2 cellular contexts compared by ENCODE assay signal in the genomic region with DNA sequence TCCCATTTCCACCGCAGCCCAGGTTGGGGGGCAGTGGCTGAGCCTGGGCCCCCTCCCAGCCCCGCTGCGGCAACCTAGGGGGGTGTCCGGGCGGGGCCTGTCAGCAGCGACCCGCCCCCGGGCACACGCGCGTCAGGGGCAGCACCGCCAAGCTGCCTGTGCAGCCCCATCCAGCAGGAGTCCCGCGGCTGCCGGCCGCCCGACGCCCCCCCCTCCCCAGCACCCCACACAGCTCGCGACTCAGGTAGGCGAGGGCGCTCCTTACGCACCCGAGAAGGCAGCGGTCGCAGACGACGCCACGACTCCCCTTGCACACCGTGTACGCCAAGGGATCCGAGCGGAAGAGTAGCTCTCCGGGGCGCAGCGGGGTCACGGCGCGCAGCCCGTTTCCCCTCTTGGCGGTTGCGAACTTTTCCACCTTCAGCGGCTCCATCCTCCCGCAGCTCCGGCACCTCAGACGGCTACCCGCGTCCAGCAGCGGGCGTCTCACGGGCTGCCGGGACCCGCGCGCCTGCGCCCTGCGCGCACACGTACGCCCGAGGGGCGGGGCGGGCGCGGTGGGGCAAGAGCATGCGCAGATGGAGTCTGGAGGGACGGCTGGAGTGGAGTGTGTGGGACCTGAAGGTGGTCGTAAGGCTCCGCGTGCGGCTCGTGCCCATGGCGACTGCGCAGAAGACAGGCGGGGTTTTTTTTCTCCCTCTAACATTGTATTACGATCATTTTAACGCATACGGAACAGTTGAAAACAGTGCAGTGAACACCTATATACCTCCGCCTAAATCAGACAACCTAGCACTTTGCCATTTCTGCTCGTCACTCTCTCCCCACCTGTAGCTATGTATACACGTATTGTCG.
TF ChIP-seq lines count a peak whose summit lies in the region.

A gene (minus strand): TSS at position 495 of the 855 bp plus-strand sequence.

TF ChIP-seq in HEK293, 187 proteins besides CTCF, POLR2A, EP300 and RAD21 (continued from another document):
- TF ChIP-seq, protein P1, sequence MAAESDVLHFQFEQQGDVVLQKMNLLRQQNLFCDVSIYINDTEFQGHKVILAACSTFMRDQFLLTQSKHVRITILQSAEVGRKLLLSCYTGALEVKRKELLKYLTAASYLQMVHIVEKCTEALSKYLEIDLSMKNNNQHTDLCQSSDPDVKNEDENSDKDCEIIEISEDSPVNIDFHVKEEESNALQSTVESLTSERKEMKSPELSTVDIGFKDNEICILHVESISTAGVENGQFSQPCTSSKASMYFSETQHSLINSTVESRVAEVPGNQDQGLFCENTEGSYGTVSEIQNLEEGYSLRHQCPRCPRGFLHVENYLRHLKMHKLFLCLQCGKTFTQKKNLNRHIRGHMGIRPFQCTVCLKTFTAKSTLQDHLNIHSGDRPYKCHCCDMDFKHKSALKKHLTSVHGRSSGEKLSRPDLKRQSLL (tag by site-specific recombination; IDR thresholded peaks at IDR 0.05), result peak; percentile 61; the same call in 1 of the 2 replicates
- TF ChIP-seq ZBTB20 (tag by site-specific recombination; IDR thresholded peaks at IDR 0.05) (no peak), ZNF785 (tag by site-specific recombination; IDR thresholded peaks at IDR 0.05) (no peak), ZNF175 (tag by site-specific recombination; IDR thresholded peaks at IDR 0.05) (no peak), SCRT2 (tag by site-specific recombination; IDR thresholded peaks at IDR 0.05) (peak; percentile 92), ZBTB8A (tag by site-specific recombination; IDR thresholded peaks at IDR 0.05) (peak; percentile 95), GLIS2 (tag by site-specific recombination; IDR thresholded peaks at IDR 0.05) (peak; percentile 51; the same call in 1 of the 2 replicates), ZNF138 (tag by site-specific recombination; IDR thresholded peaks at IDR 0.05; ENCODE audit: borderline replicate concordance) (no peak), ZNF292 (tag by site-specific recombination; IDR thresholded peaks at IDR 0.05; ENCODE audit: borderline replicate concordance, low read depth) (no peak), GLI4 (tag by site-specific recombination; IDR thresholded peaks at IDR 0.05) (no peak), ZNF623 (tag by site-specific recombination; IDR thresholded peaks at IDR 0.05) (no peak), ZNF658 (tag by site-specific recombination; IDR thresholded peaks at IDR 0.05) (no peak), SP2 (tag by site-specific recombination; IDR thresholded peaks at IDR 0.05) (peak; percentile 17), ZNF341 (tag by site-specific recombination; IDR thresholded peaks at IDR 0.05; ENCODE audit: low read depth) (peak; percentile 36; the same call in 1 of the 2 replicates), ZNF184 (tag by site-specific recombination; IDR thresholded peaks at IDR 0.05) (no peak), ZNF335 (tag by site-specific recombination; conservative IDR thresholded peaks at IDR 0.05) (peak; percentile 80)
- TF ChIP-seq, protein P2, sequence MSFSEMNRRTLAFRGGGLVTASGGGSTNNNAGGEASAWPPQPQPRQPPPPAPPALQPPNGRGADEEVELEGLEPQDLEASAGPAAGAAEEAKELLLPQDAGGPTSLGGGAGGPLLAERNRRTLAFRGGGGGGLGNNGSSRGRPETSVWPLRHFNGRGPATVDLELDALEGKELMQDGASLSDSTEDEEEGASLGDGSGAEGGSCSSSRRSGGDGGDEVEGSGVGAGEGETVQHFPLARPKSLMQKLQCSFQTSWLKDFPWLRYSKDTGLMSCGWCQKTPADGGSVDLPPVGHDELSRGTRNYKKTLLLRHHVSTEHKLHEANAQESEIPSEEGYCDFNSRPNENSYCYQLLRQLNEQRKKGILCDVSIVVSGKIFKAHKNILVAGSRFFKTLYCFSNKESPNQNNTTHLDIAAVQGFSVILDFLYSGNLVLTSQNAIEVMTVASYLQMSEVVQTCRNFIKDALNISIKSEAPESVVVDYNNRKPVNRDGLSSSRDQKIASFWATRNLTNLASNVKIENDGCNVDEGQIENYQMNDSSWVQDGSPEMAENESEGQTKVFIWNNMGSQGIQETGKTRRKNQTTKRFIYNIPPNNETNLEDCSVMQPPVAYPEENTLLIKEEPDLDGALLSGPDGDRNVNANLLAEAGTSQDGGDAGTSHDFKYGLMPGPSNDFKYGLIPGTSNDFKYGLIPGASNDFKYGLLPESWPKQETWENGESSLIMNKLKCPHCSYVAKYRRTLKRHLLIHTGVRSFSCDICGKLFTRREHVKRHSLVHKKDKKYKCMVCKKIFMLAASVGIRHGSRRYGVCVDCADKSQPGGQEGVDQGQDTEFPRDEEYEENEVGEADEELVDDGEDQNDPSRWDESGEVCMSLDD (tag by site-specific recombination; IDR thresholded peaks at IDR 0.05), result no peak
- TF ChIP-seq, protein P3, sequence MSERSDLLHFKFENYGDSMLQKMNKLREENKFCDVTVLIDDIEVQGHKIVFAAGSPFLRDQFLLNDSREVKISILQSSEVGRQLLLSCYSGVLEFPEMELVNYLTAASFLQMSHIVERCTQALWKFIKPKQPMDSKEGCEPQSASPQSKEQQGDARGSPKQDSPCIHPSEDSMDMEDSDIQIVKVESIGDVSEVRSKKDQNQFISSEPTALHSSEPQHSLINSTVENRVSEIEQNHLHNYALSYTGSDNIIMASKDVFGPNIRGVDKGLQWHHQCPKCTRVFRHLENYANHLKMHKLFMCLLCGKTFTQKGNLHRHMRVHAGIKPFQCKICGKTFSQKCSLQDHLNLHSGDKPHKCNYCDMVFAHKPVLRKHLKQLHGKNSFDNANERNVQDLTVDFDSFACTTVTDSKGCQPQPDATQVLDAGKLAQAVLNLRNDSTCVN (tag by site-specific recombination; optimal IDR thresholded peaks at IDR 0.05), result peak; percentile 76

TF ChIP-seq in SK-N-SH, 30 proteins besides CTCF, POLR2A, EP300 and RAD21 (continued from another document):
- TF ChIP-seq, protein P4, sequence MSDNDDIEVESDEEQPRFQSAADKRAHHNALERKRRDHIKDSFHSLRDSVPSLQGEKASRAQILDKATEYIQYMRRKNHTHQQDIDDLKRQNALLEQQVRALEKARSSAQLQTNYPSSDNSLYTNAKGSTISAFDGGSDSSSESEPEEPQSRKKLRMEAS (IDR thresholded peaks at IDR 0.05; ENCODE audit: low read depth), result peak; percentile 65
- TF ChIP-seq ELF1 (IDR thresholded peaks at IDR 0.05), result no peak
- TF ChIP-seq NRF1 (IDR thresholded peaks at IDR 0.05; ENCODE audit: low read depth, low read length), result peak; percentile 92
- no peak for TF ChIP-seq NFIC (IDR thresholded peaks at IDR 0.05; ENCODE audit: borderline replicate concordance)
- TF ChIP-seq, protein P5, sequence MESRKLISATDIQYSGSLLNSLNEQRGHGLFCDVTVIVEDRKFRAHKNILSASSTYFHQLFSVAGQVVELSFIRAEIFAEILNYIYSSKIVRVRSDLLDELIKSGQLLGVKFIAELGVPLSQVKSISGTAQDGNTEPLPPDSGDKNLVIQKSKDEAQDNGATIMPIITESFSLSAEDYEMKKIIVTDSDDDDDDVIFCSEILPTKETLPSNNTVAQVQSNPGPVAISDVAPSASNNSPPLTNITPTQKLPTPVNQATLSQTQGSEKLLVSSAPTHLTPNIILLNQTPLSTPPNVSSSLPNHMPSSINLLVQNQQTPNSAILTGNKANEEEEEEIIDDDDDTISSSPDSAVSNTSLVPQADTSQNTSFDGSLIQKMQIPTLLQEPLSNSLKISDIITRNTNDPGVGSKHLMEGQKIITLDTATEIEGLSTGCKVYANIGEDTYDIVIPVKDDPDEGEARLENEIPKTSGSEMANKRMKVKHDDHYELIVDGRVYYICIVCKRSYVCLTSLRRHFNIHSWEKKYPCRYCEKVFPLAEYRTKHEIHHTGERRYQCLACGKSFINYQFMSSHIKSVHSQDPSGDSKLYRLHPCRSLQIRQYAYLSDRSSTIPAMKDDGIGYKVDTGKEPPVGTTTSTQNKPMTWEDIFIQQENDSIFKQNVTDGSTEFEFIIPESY (IDR thresholded peaks at IDR 0.05; ENCODE audit: borderline replicate concordance, low read depth), result no peak
- no peak for TF ChIP-seq GATA2 (CRISPR knock-in tag; IDR thresholded peaks at IDR 0.05)
- peak; percentile 65 for TF ChIP-seq POLR2AphosphoS5 (IDR thresholded peaks at IDR 0.05; ENCODE audit: low read depth, low read length)
- TF ChIP-seq, protein P6, sequence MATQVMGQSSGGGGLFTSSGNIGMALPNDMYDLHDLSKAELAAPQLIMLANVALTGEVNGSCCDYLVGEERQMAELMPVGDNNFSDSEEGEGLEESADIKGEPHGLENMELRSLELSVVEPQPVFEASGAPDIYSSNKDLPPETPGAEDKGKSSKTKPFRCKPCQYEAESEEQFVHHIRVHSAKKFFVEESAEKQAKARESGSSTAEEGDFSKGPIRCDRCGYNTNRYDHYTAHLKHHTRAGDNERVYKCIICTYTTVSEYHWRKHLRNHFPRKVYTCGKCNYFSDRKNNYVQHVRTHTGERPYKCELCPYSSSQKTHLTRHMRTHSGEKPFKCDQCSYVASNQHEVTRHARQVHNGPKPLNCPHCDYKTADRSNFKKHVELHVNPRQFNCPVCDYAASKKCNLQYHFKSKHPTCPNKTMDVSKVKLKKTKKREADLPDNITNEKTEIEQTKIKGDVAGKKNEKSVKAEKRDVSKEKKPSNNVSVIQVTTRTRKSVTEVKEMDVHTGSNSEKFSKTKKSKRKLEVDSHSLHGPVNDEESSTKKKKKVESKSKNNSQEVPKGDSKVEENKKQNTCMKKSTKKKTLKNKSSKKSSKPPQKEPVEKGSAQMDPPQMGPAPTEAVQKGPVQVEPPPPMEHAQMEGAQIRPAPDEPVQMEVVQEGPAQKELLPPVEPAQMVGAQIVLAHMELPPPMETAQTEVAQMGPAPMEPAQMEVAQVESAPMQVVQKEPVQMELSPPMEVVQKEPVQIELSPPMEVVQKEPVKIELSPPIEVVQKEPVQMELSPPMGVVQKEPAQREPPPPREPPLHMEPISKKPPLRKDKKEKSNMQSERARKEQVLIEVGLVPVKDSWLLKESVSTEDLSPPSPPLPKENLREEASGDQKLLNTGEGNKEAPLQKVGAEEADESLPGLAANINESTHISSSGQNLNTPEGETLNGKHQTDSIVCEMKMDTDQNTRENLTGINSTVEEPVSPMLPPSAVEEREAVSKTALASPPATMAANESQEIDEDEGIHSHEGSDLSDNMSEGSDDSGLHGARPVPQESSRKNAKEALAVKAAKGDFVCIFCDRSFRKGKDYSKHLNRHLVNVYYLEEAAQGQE (IDR thresholded peaks at IDR 0.05; ENCODE audit: low read depth, low read length), result peak; percentile 16; the same call in 1 of the 2 replicates
- no peak for TF ChIP-seq JUND (IDR thresholded peaks at IDR 0.05)
- TF ChIP-seq RCOR1 (IDR thresholded peaks at IDR 0.05; ENCODE audit: low read length), result no peak
- TF ChIP-seq TCF12 (IDR thresholded peaks at IDR 0.05), result no peak
- TF ChIP-seq MXI1 (IDR thresholded peaks at IDR 0.05; ENCODE audit: low read depth, low read length), result peak; percentile 50
